Comparison of ENCODE assay signal across 25 cellular contexts in genomic region chr7:148589640-148590039, GRCh38. TPM values are rescaled to one million over a fixed set of nuclear protein-coding genes. Genes with fewer than 3 reads are reported as not detected.
DNase-seq lines count a peak whose midpoint lies in the region; ATAC-seq, FAIRE-seq and TF ChIP-seq lines count a peak whose summit lies in the region.
"Had no signal": no experiment of that assay in that cellular context is flagged by ENCODE, and none has a peak within 500 bp of the region (broad histone marks: within the 10 kb centered on the region; RNA-seq: fewer than 3 reads in every experiment).

No MANE protein-coding gene starts in this region.

- no peaks in the 10 kb centered on the region for H3K36me3 Mint-ChIP-seq in glutamatergic neuron (ENCODE audit: unreplicated experiment)
- H3K36me3 Mint-ChIP-seq in stimulated activated naive B cell treated with anti-CD40 and anti-IgM and Interleukin-4, amounts not matched to agents 10 μg/mL and 1 μg/mL and 100 μg/mL, for 72 hours, result no peaks in the 10 kb centered on the region

- no peak for FAIRE-seq in HepG2 (lab: Jason Lieb, UNC)
- FAIRE-seq: GM12891, K562, RCC 7860 had no signal

- 85% methylated on average over 3 of the region's 3 CpGs for WGBS in HepG2 (ENCODE audit: low lambda C conversion rate)

- H3K4me2 ChIP-seq in HepG2 (ENCODE audit: low read depth, low read length), result no peak overlapping the region
- H3K4me2 ChIP-seq: BLaER1 had no signal

- H3K4me3 ChIP-seq in HUES6 (ENCODE audit: low read depth, low read length) (peak overlapping the region; percentile 10; the same call in 1 of the 2 replicates), HepG2 (replicated peaks in 1 of 3; ENCODE audit: insufficient read depth in 1 of 3, low read depth in 2 of 3, low read length in 3 of 3) (no peak overlapping the region), tibial artery (no peak overlapping the region)
- H3K4me3 ChIP-seq: BLaER1, K562, MG63, SJSA1 had no signal

- no TSS peak for BruUV-seq in HepG2 (replicated peaks; lab: Mats Ljungman, UMichigan)

- no peaks in the 10 kb centered on the region for H3K36me3 ChIP-seq in HUES6 (ENCODE audit: control insufficient read depth, insufficient read depth, low read length)
- H3K36me3 ChIP-seq in HepG2 (replicated peaks in 1 of 2; ENCODE audit: control insufficient read depth in 1 of 2, insufficient read depth in 2 of 2, low read length in 2 of 2), result no peaks in the 10 kb centered on the region
- no peaks in the 10 kb centered on the region for H3K36me3 ChIP-seq in tibial artery
- H3K36me3 ChIP-seq: BLaER1, MG63, SJSA1 had no signal

- POLR2A ChIA-PET in HepG2 (lab: Yijun Ruan, JAX), result no interaction called here

- no peak for ATAC-seq in stimulated activated naive B cell treated with anti-CD40 and anti-IgM and Interleukin-4, amounts not matched to agents 10 μg/mL and 1 μg/mL and 100 μg/mL, for 72 hours (replicated peaks)
- ATAC-seq in HepG2, result no peak
- ATAC-seq: K562 had no signal

- peaks cover 54% of the 10 kb centered on the region for H3K4me1 Mint-ChIP-seq in glutamatergic neuron (ENCODE audit: low read depth, unreplicated experiment)
- H3K4me1 Mint-ChIP-seq in stimulated activated naive B cell treated with anti-CD40 and anti-IgM and Interleukin-4, amounts not matched to agents 10 μg/mL and 1 μg/mL and 100 μg/mL, for 72 hours, result peaks cover 9 to 10% of the 10 kb centered on the region in 2 donors

- H3K4me3 Mint-ChIP-seq in glutamatergic neuron (ENCODE audit: unreplicated experiment), result peak overlapping the region; percentile 35
- H3K4me3 Mint-ChIP-seq in stimulated activated naive B cell treated with anti-CD40 and anti-IgM and Interleukin-4, amounts not matched to agents 10 μg/mL and 1 μg/mL and 100 μg/mL, for 72 hours, result no peak overlapping the region
- H3K4me3 Mint-ChIP-seq: CD4-positive, alpha-beta T cell had no signal

- in situ Hi-C loops in HepG2 (cut with HindIII; ENCODE audit: extremely low pct_ligation_motif_present, low pct_unique_long_range_greater_than_20kb), result no loop called here

- TF ChIP-seq CTCF in glutamatergic neuron (IDR thresholded peaks at IDR 0.05; ENCODE audit: partially characterized antibody, unreplicated experiment), result no peak
- TF ChIP-seq CTCF in HepG2 (CRISPR knock-in tag; IDR thresholded peaks at IDR 0.05), result no peak
- no peak for TF ChIP-seq CTCF in tibial artery (IDR thresholded peaks at IDR 0.05)

- no peak for TF ChIP-seq POLR2A in HepG2 (IDR thresholded peaks at IDR 0.05; ENCODE audit: insufficient read depth in 1 of 2, low read depth in 2 of 2, low read length in 2 of 2)

- TF ChIP-seq EP300 in HepG2 (IDR thresholded peaks at IDR 0.05; ENCODE audit: low read depth in 2 of 2, low read length in 2 of 2) (no peak), HepG2 (CRISPR knock-in tag; IDR thresholded peaks at IDR 0.05; ENCODE audit: borderline replicate concordance) (no peak)

- no peak overlapping the region for H2AFZ ChIP-seq in HepG2 (ENCODE audit: low read length)

- no peak for TF ChIP-seq RAD21 in HepG2 (CRISPR knock-in tag; IDR thresholded peaks at IDR 0.05)

- intact Hi-C loops in HepG2 (cut with micrococcal nuclease; ENCODE audit: unreplicated experiment), result no loop called here
- intact Hi-C loops in tibial artery (cut with DNase I; ENCODE audit: low total_unique reads), result no loop called here

- DNase-seq in NCI-H82 treated with DMSO at 0.1 percent for 48 hours (lab: John Stamatoyannopoulos, UW; ENCODE audit: unreplicated experiment), result peak; percentile 89
- no peak for DNase-seq in glutamatergic neuron
- DNase-seq in stimulated activated naive B cell treated with anti-CD40 and anti-IgM and Interleukin-4, amounts not matched to agents 10 μg/mL and 1 μg/mL and 100 μg/mL, for 72 hours, result no peak
- no peak for DNase-seq in HepG2 (ENCODE audit: low spot score)
- DNase-seq in tibial artery, result no peak
- no peak for DNase-seq in T-helper 1 cell
- DNase-seq: ACHN; CD4-positive, alpha-beta T cell; COR-L47; DND-41; GOT3; MG63; NCI-H1048; NCI-H1436 treated with DMSO at 0.1 percent for 48 hours; NCI-H1930; OCI-M1 had no signal

- H3K9me3 Mint-ChIP-seq in glutamatergic neuron (ENCODE audit: unreplicated experiment), result peaks cover 20% of the 10 kb centered on the region
- H3K9me3 Mint-ChIP-seq in stimulated activated naive B cell treated with anti-CD40 and anti-IgM and Interleukin-4, amounts not matched to agents 10 μg/mL and 1 μg/mL and 100 μg/mL, for 72 hours, result peaks cover 0 to 2% of the 10 kb centered on the region in 2 donors
- H3K9me3 Mint-ChIP-seq: CD4-positive, alpha-beta T cell had no signal

- CTCF ChIA-PET in HepG2 (lab: Yijun Ruan, JAX; ENCODE audit: low intra/inter-chr PET ratio, low total read pairs), result no interaction called here

- H3K4me1 ChIP-seq in HUES6 (ENCODE audit: control insufficient read depth, insufficient read depth, low read length) (peaks cover 27% of the 10 kb centered on the region), HepG2 (ENCODE audit: insufficient read depth, low read length) (peaks cover 12% of the 10 kb centered on the region), tibial artery (no peaks in the 10 kb centered on the region)
- H3K4me1 ChIP-seq: SJSA1 had no signal

- H3K27ac Mint-ChIP-seq in glutamatergic neuron (ENCODE audit: unreplicated experiment), result peak overlapping the region; percentile 100
- peak overlapping the region; percentile 10 for H3K27ac Mint-ChIP-seq in stimulated activated naive B cell treated with anti-CD40 and anti-IgM and Interleukin-4, amounts not matched to agents 10 μg/mL and 1 μg/mL and 100 μg/mL, for 72 hours
- H3K27ac Mint-ChIP-seq: CD4-positive, alpha-beta T cell had no signal

- H3K27ac ChIP-seq in HUES6 (ENCODE audit: low read depth, low read length) (no peak overlapping the region), HepG2 (ENCODE audit: extremely low read length, insufficient read depth, low read length) (no peak overlapping the region), tibial artery (no peak overlapping the region)
- H3K27ac ChIP-seq: BLaER1, SJSA1 had no signal

- no peaks in the 10 kb centered on the region for H4K20me1 ChIP-seq in HepG2 (ENCODE audit: insufficient read depth, low read length)
- H4K20me1 ChIP-seq: BLaER1 had no signal

- no peaks in the 10 kb centered on the region for H3K27me3 ChIP-seq in HUES6 (ENCODE audit: control insufficient read depth, insufficient read depth, low read length)
- peaks cover 1 to 12% of the 10 kb centered on the region in 2 experiments; a peak in 3 of 5 replicates for H3K27me3 ChIP-seq in HepG2 (ENCODE audit: control insufficient read depth in 1 of 2, insufficient read depth in 2 of 2, low read length in 2 of 2)
- peaks cover 0 to 32% of the 10 kb centered on the region in 2 donors for H3K27me3 ChIP-seq in tibial artery
- H3K27me3 ChIP-seq: BLaER1, MG63 had no signal

- H3K27me3 Mint-ChIP-seq in glutamatergic neuron (ENCODE audit: unreplicated experiment), result peaks cover 4% of the 10 kb centered on the region
- H3K27me3 Mint-ChIP-seq in stimulated activated naive B cell treated with anti-CD40 and anti-IgM and Interleukin-4, amounts not matched to agents 10 μg/mL and 1 μg/mL and 100 μg/mL, for 72 hours, result peaks cover 36 to 37% of the 10 kb centered on the region in 2 donors
- H3K27me3 Mint-ChIP-seq: CD4-positive, alpha-beta T cell had no signal

- H3K9me3 ChIP-seq in HUES6 (ENCODE audit: control insufficient read depth, insufficient read depth, low read depth, low read length) (no peaks in the 10 kb centered on the region), HepG2 (ENCODE audit: low read length) (no peaks in the 10 kb centered on the region), tibial artery (no peaks in the 10 kb centered on the region)
- H3K9me3 ChIP-seq: MG63, SJSA1 had no signal

- H3K9ac ChIP-seq in HUES6 (ENCODE audit: low read length) (no peak overlapping the region), HepG2 (ENCODE audit: insufficient read depth, low read depth, low read length) (no peak overlapping the region)
- H3K9ac ChIP-seq: BLaER1 had no signal

- no peaks in the 10 kb centered on the region for H3K79me2 ChIP-seq in HepG2 (ENCODE audit: insufficient read depth, low read length)

TF ChIP-seq in HepG2, 621 proteins besides CTCF, POLR2A, EP300 and RAD21 (continues in another document):
- no peak for TF ChIP-seq ZFP1 (CRISPR knock-in tag; IDR thresholded peaks at IDR 0.05)
- TF ChIP-seq HOXA3 (CRISPR knock-in tag; IDR thresholded peaks at IDR 0.05), result no peak
- no peak for TF ChIP-seq ZBTB21 (CRISPR knock-in tag; IDR thresholded peaks at IDR 0.05)
- no peak for TF ChIP-seq NCOR1 (IDR thresholded peaks at IDR 0.05; ENCODE audit: borderline replicate concordance, low read length)
- no peak for TF ChIP-seq NFE2 (CRISPR knock-in tag; IDR thresholded peaks at IDR 0.05)
- no peak for TF ChIP-seq IRX3 (CRISPR knock-in tag; IDR thresholded peaks at IDR 0.05; ENCODE audit: borderline replicate concordance, low read depth)
- TF ChIP-seq JUNB (CRISPR knock-in tag; IDR thresholded peaks at IDR 0.05; ENCODE audit: borderline replicate concordance), result no peak
- TF ChIP-seq BRCA1 (CRISPR knock-in tag; IDR thresholded peaks at IDR 0.05), result no peak
- no peak for TF ChIP-seq ZNF543 (CRISPR knock-in tag; IDR thresholded peaks at IDR 0.05)
- TF ChIP-seq ZNF549 (CRISPR knock-in tag; IDR thresholded peaks at IDR 0.05), result no peak

RNA-seq across cellular contexts. Expression of gene C7orf33, which starts 0.9 kb away (rescaled TPM):
- not detected for total RNA-seq in glutamatergic neuron (ENCODE audit: unreplicated experiment)
- total RNA-seq in HepG2 (2016; rRNA removed; fragmentation: Illumina TruSeq; extraction: Trizol), result not detected in 2 replicates
- total RNA-seq in HepG2 (2016; cell fraction: cytosol; rRNA removed; fragmentation: Illumina TruSeq; extraction: Trizol; ENCODE audit: low read depth), result not detected in 2 replicates
- not detected in 2 replicates for total RNA-seq in HepG2 (2016; cell fraction: insoluble cytoplasmic fraction; rRNA removed; fragmentation: Illumina TruSeq; extraction: Trizol)
- not detected in 2 replicates for total RNA-seq in HepG2 (2016; cell fraction: membrane; rRNA removed; fragmentation: Illumina TruSeq; extraction: Trizol)
- total RNA-seq in HepG2 (2016; cell fraction: nucleus; rRNA removed; fragmentation: Illumina TruSeq; extraction: Trizol), result not detected in 2 replicates
- polyA plus RNA-seq in HepG2 (2011; rRNA removed), result 0.04 TPM in 1 of 2 replicates, not detected in the other
- polyA plus RNA-seq in HepG2 (2011; cell fraction: cytosol; rRNA removed), result not detected in 2 replicates
- not detected in 2 replicates for polyA plus RNA-seq in HepG2 (2011; cell fraction: nucleus; rRNA removed)
- not detected in 2 replicates for polyA plus RNA-seq in HepG2 (2012)
- not detected in 2 replicates for polyA plus RNA-seq in HepG2 (2016; cell fraction: cytosol; fragmentation: Illumina TruSeq; extraction: Trizol; ENCODE audit: low read depth)
- polyA plus RNA-seq in HepG2 (2016; cell fraction: insoluble cytoplasmic fraction; fragmentation: Illumina TruSeq; extraction: Trizol; ENCODE audit: low read depth), result not detected in 2 replicates
- not detected in 2 replicates for polyA plus RNA-seq in HepG2 (2016; cell fraction: membrane; fragmentation: Illumina TruSeq; extraction: Trizol; ENCODE audit: low read depth)
- not detected in 2 replicates for polyA plus RNA-seq in HepG2 (2016; cell fraction: nucleus; fragmentation: Illumina TruSeq; extraction: Trizol; ENCODE audit: insufficient read depth, low read depth)
- polyA minus RNA-seq in HepG2 (2011; rRNA and poly(A)+ RNA removed; ENCODE audit: low replicate concordance), result not detected in 2 replicates
- polyA minus RNA-seq in HepG2 (2011; cell fraction: cytosol; rRNA and poly(A)+ RNA removed), result not detected in 2 replicates
- polyA minus RNA-seq in HepG2 (2011; cell fraction: nucleus; rRNA and poly(A)+ RNA removed), result not detected in 2 replicates
- total RNA-seq: CD4-positive, alpha-beta T cell; G401; K562; LHCN-M2; NCI-H460; SJSA1 had no signal
